In the genomic region with DNA sequence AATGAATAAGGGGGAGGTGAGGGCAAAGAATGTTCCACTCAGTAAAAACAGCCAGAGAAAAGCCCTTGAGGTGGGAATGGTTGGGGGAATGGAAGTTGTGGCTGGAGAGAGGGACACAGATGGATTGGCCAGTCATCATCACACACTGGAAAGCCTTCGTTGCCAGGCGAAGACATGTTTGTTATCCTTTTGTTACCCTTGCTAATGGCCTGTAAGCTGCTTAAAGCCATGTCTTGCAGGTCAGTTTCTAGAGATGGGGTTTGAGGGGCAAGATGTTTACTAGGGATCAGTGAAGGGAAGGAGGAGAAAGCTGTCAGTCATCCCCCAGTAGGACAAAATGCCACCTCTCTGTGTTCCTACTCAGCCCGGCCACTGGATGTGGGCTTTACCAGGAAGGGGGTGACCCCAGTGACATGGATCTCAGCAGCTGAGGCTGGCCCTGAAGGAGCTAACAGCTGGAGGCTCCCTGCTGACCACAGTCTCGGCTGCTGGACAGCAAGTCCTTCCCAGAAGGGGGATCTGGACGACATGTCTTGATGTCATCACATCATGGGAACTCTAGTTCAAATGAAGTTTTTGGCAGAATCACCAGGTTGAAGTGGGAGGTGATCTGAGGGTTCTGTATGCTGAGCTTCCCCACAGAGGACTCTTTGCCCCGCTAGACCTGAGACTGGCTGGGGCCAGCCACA, we compare ENCODE assay signal across 17 cellular contexts.
DNase-seq lines count a peak whose midpoint lies in the region; ATAC-seq and TF ChIP-seq lines count a peak whose summit lies in the region.
"Had no signal": no experiment of that assay in that cellular context is flagged by ENCODE, and none has a peak within 500 bp of the region (broad histone marks: within the 10 kb centered on the region; RNA-seq: fewer than 3 reads in every experiment).

No MANE protein-coding gene starts in this region.

- no peaks in the 10 kb centered on the region for H3K79me2 ChIP-seq in PC-3 (ENCODE audit: low read length)

- POLR2A ChIA-PET in HEK293 (lab: Yijun Ruan, JAX), result no interaction called here
- POLR2A ChIA-PET in PC-3 (lab: Charles Lee; ENCODE audit: unreplicated experiment), result no interaction called here

- H3K27ac ChIP-seq in HEK293 (ENCODE audit: extremely low read depth, low read depth, low read length) (no peak overlapping the region), PC-3 (ENCODE audit: low read length) (no peak overlapping the region)
- H3K27ac ChIP-seq: A549, C4-2B, HL-60, RWPE1 had no signal

- ATAC-seq in sciatic nerve, result peak; percentile 36
- ATAC-seq in GM18505 (IDR thresholded peaks at IDR 0.05; ENCODE audit: unreplicated experiment), result no peak
- no peak for ATAC-seq in activated T-cell treated with anti-CD3 and anti-CD28 coated beads, Interleukin-2, amount 50 U/mL, for 72 hours (replicated peaks in 1 of 2)
- ATAC-seq in PC-3, result no peak
- ATAC-seq in HG02678 (IDR thresholded peaks at IDR 0.05; ENCODE audit: unreplicated experiment), result no peak
- ATAC-seq: A549 had no signal

- no peaks in the 10 kb centered on the region for H3F3A ChIP-seq in PC-3 (ENCODE audit: low read length, unreplicated experiment)

- no TSS peak for BruUV-seq in PC-3 (replicated peaks; lab: Mats Ljungman, UMichigan)

- H3K9ac ChIP-seq in PC-3 (ENCODE audit: low read length), result no peak overlapping the region

- H3K36me3 Mint-ChIP-seq in activated T-cell treated with anti-CD3 and anti-CD28 coated beads, Interleukin-2, amount 50 U/mL, for 72 hours (ENCODE audit: insufficient read depth in 2 of 2), result no peaks in the 10 kb centered on the region

- H3K9me3 ChIP-seq in HEK293 (ENCODE audit: control insufficient read depth, insufficient read depth, low read depth, low read length) (no peaks in the 10 kb centered on the region), PC-3 (ENCODE audit: low read length) (no peaks in the 10 kb centered on the region)
- H3K9me3 ChIP-seq: A549 had no signal

- H4K20me1 ChIP-seq in PC-3 (ENCODE audit: low read length), result no peaks in the 10 kb centered on the region

- no peak overlapping the region for H3K4me3 Mint-ChIP-seq in activated T-cell treated with anti-CD3 and anti-CD28 coated beads, Interleukin-2, amount 50 U/mL, for 72 hours

- H3K27me3 Mint-ChIP-seq in activated T-cell treated with anti-CD3 and anti-CD28 coated beads, Interleukin-2, amount 50 U/mL, for 72 hours (ENCODE audit: low read depth), result no peaks in the 10 kb centered on the region

- in situ Hi-C loops in astrocyte of the spinal cord (cut with HindIII; ENCODE audit: low sequenced_read_pairs), result no loop called here

- H2AFZ ChIP-seq in PC-3 (ENCODE audit: low read length), result no peak overlapping the region

- CTCF ChIA-PET in HEK293 (lab: Yijun Ruan, JAX), result no interaction called here
- CTCF ChIA-PET in PC-3 (lab: Charles Lee), result no interaction called here

- no peak for TF ChIP-seq POLR2A in GM18505 (IDR thresholded peaks at IDR 0.05; ENCODE audit: borderline replicate concordance, extremely low read depth, insufficient read depth, insufficient read length)

- H3K9me2 ChIP-seq in PC-3 (replicated peaks; ENCODE audit: low read length), result no peaks in the 10 kb centered on the region

- H3K36me3 ChIP-seq in HEK293 (ENCODE audit: control insufficient read depth in 2 of 2, insufficient read depth in 1 of 2, low read length in 2 of 2), result no peaks in the 10 kb centered on the region
- H3K36me3 ChIP-seq in PC-3 (ENCODE audit: low read depth, low read length), result no peaks in the 10 kb centered on the region

- peak; percentile 32 for DNase-seq in astrocyte of the spinal cord (ENCODE audit: low read depth, low spot score)
- peak; percentile 20 for DNase-seq in kidney tubule cell (ENCODE audit: low spot score)
- no peak for DNase-seq in sciatic nerve (ENCODE audit: low spot score)
- DNase-seq in activated T-cell treated with anti-CD3 and anti-CD28 coated beads, Interleukin-2, amount 50 U/mL, for 72 hours, result no peak
- no peak for DNase-seq in PC-3
- DNase-seq: GF-D8, NCI-H187, NCI-H345, NCI-H526 treated with DMSO at 0.1 percent for 48 hours, OCI-M1 had no signal

- H3K4me1 ChIP-seq in HEK293 (ENCODE audit: control insufficient read depth, insufficient read depth, low read length) (no peaks in the 10 kb centered on the region), PC-3 (ENCODE audit: insufficient read depth, low read length) (no peaks in the 10 kb centered on the region)
- H3K4me1 ChIP-seq: A549 had no signal

- H3K27me3 ChIP-seq in PC-3 (ENCODE audit: low read length), result no peaks in the 10 kb centered on the region

- TF ChIP-seq CTCF in HEK293 (tag by site-specific recombination; IDR thresholded peaks at IDR 0.05) (no peak), astrocyte of the spinal cord (IDR thresholded peaks at IDR 0.05; ENCODE audit: low read depth, low read length) (no peak), PC-3 (conservative IDR thresholded peaks at IDR 0.05; ENCODE audit: low read depth, low read length) (no peak)

- H3K4me1 Mint-ChIP-seq in activated T-cell treated with anti-CD3 and anti-CD28 coated beads, Interleukin-2, amount 50 U/mL, for 72 hours (ENCODE audit: low read depth), result no peaks in the 10 kb centered on the region

- no peak overlapping the region for H3K27ac Mint-ChIP-seq in activated T-cell treated with anti-CD3 and anti-CD28 coated beads, Interleukin-2, amount 50 U/mL, for 72 hours

- intact Hi-C loops in sciatic nerve (cut with DNase I), result no loop called here
- intact Hi-C loops in PC-3 (cut with micrococcal nuclease), result no loop called here

- H3K4me3 ChIP-seq in HEK293 (ENCODE audit: low read depth, low read length) (no peak overlapping the region), astrocyte of the spinal cord (ENCODE audit: low read depth, low read length) (no peak overlapping the region), PC-3 (ENCODE audit: low read length) (no peak overlapping the region)
- H3K4me3 ChIP-seq: A549 had no signal

- H3K4me2 ChIP-seq in PC-3 (ENCODE audit: low read length), result no peak overlapping the region
- H3K4me2 ChIP-seq: A549 had no signal

- no peaks in the 10 kb centered on the region for H3K9me3 Mint-ChIP-seq in activated T-cell treated with anti-CD3 and anti-CD28 coated beads, Interleukin-2, amount 50 U/mL, for 72 hours

TF ChIP-seq in HEK293, 187 proteins besides CTCF, POLR2A, EP300 and RAD21:
- TF ChIP-seq ZNF138 (tag by site-specific recombination; IDR thresholded peaks at IDR 0.05; ENCODE audit: borderline replicate concordance) (no peak), ZNF404 (tag by site-specific recombination; IDR thresholded peaks at IDR 0.05) (no peak), ZIC2 (tag by site-specific recombination; IDR thresholded peaks at IDR 0.05) (0 out of 2 replicates have a peak, but pooled peaks have one; percentile 17), YY1 (tag by site-specific recombination; IDR thresholded peaks at IDR 0.05) (no peak)

Comparison
In these comparisons a context has a peak if more than half of its experiments do, and no peak if none do; other contexts are left out.
1. DNase-seq: peak in astrocyte of the spinal cord (single experiment) and kidney tubule cell (single experiment); none in sciatic nerve (single experiment), activated T-cell treated with anti-CD3 and anti-CD28 coated beads, Interleukin-2, amount 50 U/mL, for 72 hours (0 of 2) and PC-3 (single experiment).